In genomic region chr16:57863434-57864160, GRCh38 we compare ENCODE assay signal across 1 cellular context.
TF ChIP-seq lines count a peak whose summit lies in the region.

No MANE protein-coding gene starts in this region.

TF ChIP-seq in HepG2, 621 proteins besides CTCF, POLR2A, EP300 and RAD21 (continued from another document and continues in another):
- TF ChIP-seq ZNF639 (CRISPR knock-in tag; conservative IDR thresholded peaks at IDR 0.05): no peak
- no peak for TF ChIP-seq NAIF1 (CRISPR knock-in tag; IDR thresholded peaks at IDR 0.05; ENCODE audit: borderline replicate concordance)
- TF ChIP-seq FOSL2 (CRISPR knock-in tag; IDR thresholded peaks at IDR 0.05): 0 out of 2 replicates have a peak, but pooled peaks have one; percentile 12
- no peak for TF ChIP-seq ARID4A (CRISPR knock-in tag; IDR thresholded peaks at IDR 0.05; ENCODE audit: borderline replicate concordance)
- TF ChIP-seq HNF4G (IDR thresholded peaks at IDR 0.05; ENCODE audit: borderline replicate concordance, low read depth, low read length): peak; percentile 39; the same call in 1 of the 2 replicates
- no peak for TF ChIP-seq HNF4G (CRISPR knock-in tag; IDR thresholded peaks at IDR 0.05; ENCODE audit: borderline replicate concordance, low read depth)
- peak; percentile 34; the same call in 1 of the 2 replicates for TF ChIP-seq ZNF205 (CRISPR knock-in tag; IDR thresholded peaks at IDR 0.05)
- no peak for TF ChIP-seq TFAP4 (IDR thresholded peaks at IDR 0.05; ENCODE audit: borderline replicate concordance, low read depth)
- peak; percentile 82 for TF ChIP-seq ZNF362 (CRISPR knock-in tag; IDR thresholded peaks at IDR 0.05; ENCODE audit: borderline replicate concordance)
- no peak for TF ChIP-seq ISL2 (CRISPR knock-in tag; IDR thresholded peaks at IDR 0.05)
- TF ChIP-seq ELF4 (CRISPR knock-in tag; IDR thresholded peaks at IDR 0.05; ENCODE audit: borderline replicate concordance): peak; percentile 8; the same call in 1 of the 2 replicates
- TF ChIP-seq HMGXB3 (CRISPR knock-in tag; IDR thresholded peaks at IDR 0.05; ENCODE audit: borderline replicate concordance): no peak
- no peak for TF ChIP-seq TIGD3 (CRISPR knock-in tag; IDR thresholded peaks at IDR 0.05; ENCODE audit: borderline replicate concordance)
- TF ChIP-seq ZNF879 (CRISPR knock-in tag; IDR thresholded peaks at IDR 0.05): no peak
- no peak for TF ChIP-seq BCL3 (CRISPR knock-in tag; IDR thresholded peaks at IDR 0.05)
- 0 out of 2 replicates have a peak, but pooled peaks have one; percentile 4 for TF ChIP-seq PAXIP1 (CRISPR knock-in tag; conservative IDR thresholded peaks at IDR 0.05)
- no peak for TF ChIP-seq HOXA7 (CRISPR knock-in tag; IDR thresholded peaks at IDR 0.05)
- 0 out of 2 replicates have a peak, but pooled peaks have one; percentile 15 for TF ChIP-seq ZNF800 (CRISPR knock-in tag; IDR thresholded peaks at IDR 0.05)
- no peak for TF ChIP-seq ZMAT3 (CRISPR knock-in tag; conservative IDR thresholded peaks at IDR 0.05)
- TF ChIP-seq ZSCAN22 (CRISPR knock-in tag; IDR thresholded peaks at IDR 0.05): no peak
- no peak for TF ChIP-seq ZSCAN5A (CRISPR knock-in tag; IDR thresholded peaks at IDR 0.05; ENCODE audit: borderline replicate concordance)
- no peak for TF ChIP-seq ZNF772 (CRISPR knock-in tag; IDR thresholded peaks at IDR 0.05)
- TF ChIP-seq RARA (CRISPR knock-in tag; IDR thresholded peaks at IDR 0.05): peak; percentile 48; the same call in 1 of the 2 replicates
- TF ChIP-seq GMEB2 (CRISPR knock-in tag; IDR thresholded peaks at IDR 0.05; ENCODE audit: low read depth): no peak
- no peak for TF ChIP-seq ZNF674 (CRISPR knock-in tag; IDR thresholded peaks at IDR 0.05; ENCODE audit: low read depth)
- TF ChIP-seq ZNF431 (CRISPR knock-in tag; IDR thresholded peaks at IDR 0.05; ENCODE audit: borderline replicate concordance, low read depth): no peak
- TF ChIP-seq LCORL (IDR thresholded peaks at IDR 0.05): no peak
- peak; percentile 25; the same call in 1 of the 2 replicates for TF ChIP-seq LCORL (CRISPR knock-in tag; IDR thresholded peaks at IDR 0.05)
- TF ChIP-seq ZNF878 (CRISPR knock-in tag; IDR thresholded peaks at IDR 0.05): no peak
- no peak for TF ChIP-seq ZNF775 (CRISPR knock-in tag; IDR thresholded peaks at IDR 0.05; ENCODE audit: borderline replicate concordance)
- TF ChIP-seq U2AF1 (optimal IDR thresholded peaks at IDR 0.05; ENCODE audit: low read depth, low read length): no peak
